25 cellular contexts compared by ENCODE assay signal in genomic region chr12:89528434-89528833, GRCh38. TPM values are rescaled to one million over a fixed set of nuclear protein-coding genes. Genes with fewer than 3 reads are reported as not detected.
DNase-seq lines count a peak whose midpoint lies in the region; ATAC-seq and TF ChIP-seq lines count a peak whose summit lies in the region.
"Had no signal": no experiment of that assay in that cellular context is flagged by ENCODE, and none has a peak within 500 bp of the region (broad histone marks: within the 10 kb centered on the region; RNA-seq: fewer than 3 reads in every experiment).

No MANE protein-coding gene starts in this region.

- 60 to 74% (median 71%) methylated on average over 4 of the region's 4 CpGs for whole genome bisulfite sequencing in stomach, 5 donors

- H3K4me3 Mint-ChIP-seq in T-helper 2 cell treated with Interferon-gamma antibody and Interleukin-4, amounts not matched to agents 5 μg/mL and 100 μg/mL, for 36 hours: no peak overlapping the region
- no peak overlapping the region for H3K4me3 Mint-ChIP-seq in dendritic cell treated with granulocyte-macrophage colony-stimulating factor and Interleukin-4, amounts not matched to agents 40 ng/mL and 50 ng/mL, for 4 days

- peak overlapping the region; percentile 51 for H3K27ac Mint-ChIP-seq in T-helper 2 cell treated with Interferon-gamma antibody and Interleukin-4, amounts not matched to agents 5 μg/mL and 100 μg/mL, for 36 hours
- H3K27ac Mint-ChIP-seq in dendritic cell treated with granulocyte-macrophage colony-stimulating factor and Interleukin-4, amounts not matched to agents 40 ng/mL and 50 ng/mL, for 4 days: peak overlapping the region; percentile 30

- no peaks in the 10 kb centered on the region for H3K27me3 Mint-ChIP-seq in T-helper 2 cell treated with Interferon-gamma antibody and Interleukin-4, amounts not matched to agents 5 μg/mL and 100 μg/mL, for 36 hours (ENCODE audit: low read depth)
- H3K27me3 Mint-ChIP-seq in dendritic cell treated with granulocyte-macrophage colony-stimulating factor and Interleukin-4, amounts not matched to agents 40 ng/mL and 50 ng/mL, for 4 days: no peaks in the 10 kb centered on the region

- no peak for TF ChIP-seq EP300 in stomach (IDR thresholded peaks at IDR 0.05)

- H3K9me2 ChIP-seq in DOHH2 (replicated peaks; ENCODE audit: control insufficient read depth, low read length): no peaks in the 10 kb centered on the region

- H3K4me1 Mint-ChIP-seq in T-helper 2 cell treated with Interferon-gamma antibody and Interleukin-4, amounts not matched to agents 5 μg/mL and 100 μg/mL, for 36 hours (ENCODE audit: low read depth): peaks cover 36% of the 10 kb centered on the region
- H3K4me1 Mint-ChIP-seq in dendritic cell treated with granulocyte-macrophage colony-stimulating factor and Interleukin-4, amounts not matched to agents 40 ng/mL and 50 ng/mL, for 4 days (ENCODE audit: low read depth): peaks cover 25% of the 10 kb centered on the region

- H3F3A ChIP-seq in DOHH2 (ENCODE audit: control insufficient read depth, insufficient read depth): peaks cover 15% of the 10 kb centered on the region

- H3K27me3 ChIP-seq in DOHH2 (ENCODE audit: control insufficient read depth, low read length): no peaks in the 10 kb centered on the region
- H3K27me3 ChIP-seq in OCI-LY3 (ENCODE audit: low read depth, low read length): no peaks in the 10 kb centered on the region
- no peaks in the 10 kb centered on the region for H3K27me3 ChIP-seq in stomach
- H3K27me3 ChIP-seq: MG63 had no signal

- no peak overlapping the region for H3K9ac ChIP-seq in OCI-LY3 (ENCODE audit: low read length)

- TF ChIP-seq POLR2A in stomach (IDR thresholded peaks at IDR 0.05): no peak

- H3K79me2 ChIP-seq in DOHH2 (ENCODE audit: control insufficient read depth, low read length) (peaks cover 22% of the 10 kb centered on the region), OCI-LY3 (ENCODE audit: low read length) (peaks cover 20% of the 10 kb centered on the region)

- H3K9me3 ChIP-seq in DOHH2 (ENCODE audit: control insufficient read depth, insufficient read depth, low read length) (no peaks in the 10 kb centered on the region), OCI-LY3 (ENCODE audit: insufficient read depth, low read length) (no peaks in the 10 kb centered on the region), stomach (no peaks in the 10 kb centered on the region)
- H3K9me3 ChIP-seq: MG63 had no signal

- intact Hi-C loops in dendritic cell treated with granulocyte-macrophage colony-stimulating factor and Interleukin-4, amounts not matched to agents 40 ng/mL and 50 ng/mL, for 4 days (cut with micrococcal nuclease): loop anchor here (5.0 to 10.0 kb wide), 4 partner anchors 176 to 1386 kb away; partner anchors contain the start of genes CEP290, DUSP6 and TMTC3
- intact Hi-C loops in stomach (cut with DNase I; ENCODE audit: low total_unique reads): loop anchor here (10.0 kb wide), 1 partner anchor 514 kb away; no protein-coding TSS in a partner anchor

- peaks cover 20% of the 10 kb centered on the region for H3K36me3 Mint-ChIP-seq in T-helper 2 cell treated with Interferon-gamma antibody and Interleukin-4, amounts not matched to agents 5 μg/mL and 100 μg/mL, for 36 hours (ENCODE audit: low read depth)
- H3K36me3 Mint-ChIP-seq in dendritic cell treated with granulocyte-macrophage colony-stimulating factor and Interleukin-4, amounts not matched to agents 40 ng/mL and 50 ng/mL, for 4 days (ENCODE audit: low read depth): peaks cover 23% of the 10 kb centered on the region

- H3K4me1 ChIP-seq in DOHH2 (ENCODE audit: control insufficient read depth, low read length) (peaks cover 31% of the 10 kb centered on the region), OCI-LY3 (ENCODE audit: low read length) (peaks cover 15% of the 10 kb centered on the region), stomach (peaks cover 7 to 36% (median 17%) of the 10 kb centered on the region in 4 donors)

- no peak for TF ChIP-seq CTCF in DOHH2 (IDR thresholded peaks at IDR 0.05; ENCODE audit: low read depth, low read length, poor library complexity, severe bottlenecking)
- TF ChIP-seq CTCF in OCI-LY3 (IDR thresholded peaks at IDR 0.05; ENCODE audit: low read depth, low read length): no peak
- no peak for TF ChIP-seq CTCF in stomach (IDR thresholded peaks at IDR 0.05)

- no peak overlapping the region for H3K27ac ChIP-seq in DOHH2 (ENCODE audit: low read depth, low read length)
- no peak overlapping the region for H3K27ac ChIP-seq in OCI-LY3 (ENCODE audit: low read length)
- no peak overlapping the region for H3K27ac ChIP-seq in stomach
- H3K27ac ChIP-seq: VCaP had no signal

- no peak for DNase-seq in T-helper 2 cell treated with Interferon-gamma antibody and Interleukin-4, amounts not matched to agents 5 μg/mL and 100 μg/mL, for 36 hours (ENCODE audit: low spot score)
- DNase-seq in T-helper 2 cell (no peak), stomach (no peak), NCI-H2081 (lab: John Stamatoyannopoulos, UW) (no peak)
- DNase-seq: activated CD4-positive, alpha-beta T cell treated with anti-CD3 and anti-CD28 coated beads, Interleukin-2, amount 50 U/mL, for 4 hours; activated naive CD4-positive, alpha-beta T cell; activated T-cell treated with anti-CD3 and anti-CD28 coated beads, Interleukin-2, amount 50 U/mL, for 1 hour; aorta; Calu3; central memory CD4-positive, alpha-beta T cell; head of caudate nucleus; mesendoderm; MG63; NCI-H1694; NCI-H2171 treated with DMSO at 0.1 percent for 48 hours; NCI-H526 treated with DMSO at 0.1 percent for 48 hours; PC-3; Right ventricle myocardium superior had no signal

- no peak overlapping the region; the same call in 1 of the 2 replicates for H2AFZ ChIP-seq in OCI-LY3 (ENCODE audit: low read depth, low read length)

- H3K4me3 ChIP-seq in DOHH2 (ENCODE audit: low read length): no peak overlapping the region
- H3K4me3 ChIP-seq in OCI-LY3 (ENCODE audit: low read length): no peak overlapping the region
- no peak overlapping the region for H3K4me3 ChIP-seq in stomach
- H3K4me3 ChIP-seq: MG63 had no signal

- ATAC-seq in HG03565 (IDR thresholded peaks at IDR 0.05; ENCODE audit: unreplicated experiment): no peak
- ATAC-seq: HepG2, PC-3, sciatic nerve had no signal

- H3K36me3 ChIP-seq in DOHH2 (ENCODE audit: control insufficient read depth, low read length): peaks cover 8% of the 10 kb centered on the region
- H3K36me3 ChIP-seq in OCI-LY3 (replicated peaks; ENCODE audit: low read depth, low read length): no peaks in the 10 kb centered on the region
- no peaks in the 10 kb centered on the region for H3K36me3 ChIP-seq in stomach

- peak overlapping the region; percentile 40 for H3K4me2 ChIP-seq in DOHH2 (ENCODE audit: low read length)
- peak overlapping the region; percentile 12; the same call in 1 of the 2 replicates for H3K4me2 ChIP-seq in OCI-LY3 (ENCODE audit: low read length)

- no peaks in the 10 kb centered on the region for H3K9me3 Mint-ChIP-seq in T-helper 2 cell treated with Interferon-gamma antibody and Interleukin-4, amounts not matched to agents 5 μg/mL and 100 μg/mL, for 36 hours
- peaks cover 9% of the 10 kb centered on the region for H3K9me3 Mint-ChIP-seq in dendritic cell treated with granulocyte-macrophage colony-stimulating factor and Interleukin-4, amounts not matched to agents 40 ng/mL and 50 ng/mL, for 4 days

- H4K20me1 ChIP-seq in DOHH2 (ENCODE audit: control insufficient read depth, insufficient read depth, low read depth, low read length) (no peaks in the 10 kb centered on the region), OCI-LY3 (ENCODE audit: insufficient read depth, low read length) (no peaks in the 10 kb centered on the region)

RNA-seq across cellular contexts. Expression of gene POC1B, which starts 2.6 kb away (rescaled TPM):
- total RNA-seq in stomach: 10 to 100 TPM in 4 of 5 donors, 1 to 10 TPM in 1; 1.7 to 68.3 (median 55.8) TPM
- polyA plus RNA-seq in stomach: 10 to 100 TPM in 2 of 3 donors, 1 to 10 TPM in 1; 7.1 to 14.4 (median 12.5) TPM

RNA-seq across cellular contexts. Expression of gene GALNT4, which starts 3.8 kb away (rescaled TPM):
- 100 to 1,000 TPM in 1 of 5 donors, 10 to 100 TPM in 2, 1 to 10 TPM in 1, under 1 TPM in 1; 0.45 to 111 (median 12.2) TPM for total RNA-seq in stomach
- 1 to 10 TPM; 2.6 to 6.8 (median 3.1) TPM for polyA plus RNA-seq in stomach
